Comparison of ENCODE assay signal across 8 cellular contexts in the genomic region with DNA sequence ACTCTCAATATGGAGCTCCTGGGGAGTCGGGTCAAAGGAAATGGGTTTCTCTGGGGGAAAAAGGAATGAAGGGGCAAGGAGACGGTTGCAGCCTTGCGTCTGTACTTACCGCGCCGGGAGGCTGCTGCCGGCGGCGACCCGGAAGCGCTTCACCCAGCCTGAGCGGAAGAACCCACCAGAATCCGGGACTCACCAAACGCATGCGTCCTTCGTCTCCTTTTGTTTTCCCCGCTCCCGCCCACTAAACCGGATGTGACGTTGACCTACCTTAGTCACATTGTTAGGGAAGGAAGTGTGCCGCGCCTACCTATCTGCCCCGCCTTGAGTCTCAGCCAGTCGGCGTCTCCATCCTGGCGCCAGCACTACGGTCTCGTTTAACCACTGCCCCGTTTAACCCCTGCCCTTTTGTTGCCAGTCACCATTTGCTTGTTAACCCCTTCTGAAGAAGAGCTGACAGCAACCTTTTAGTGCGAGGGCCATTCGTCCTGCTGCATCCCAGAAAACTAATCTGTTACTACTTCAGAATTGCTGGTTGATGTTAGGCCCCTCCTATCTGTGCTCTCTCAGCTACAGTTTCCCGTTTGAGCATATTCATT. TPM values are rescaled to one million over a fixed set of nuclear protein-coding genes. Genes with fewer than 3 reads are reported as not detected.
DNase-seq lines count a peak whose midpoint lies in the region; ATAC-seq and TF ChIP-seq lines count a peak whose summit lies in the region.

ANAPC15 (minus strand) TSS at position 155 of the 596 bp plus-strand sequence. CDS start 1,419 bp downstream, outside the sequence.

- POLR2A ChIA-PET in AG04450 (lab: Yijun Ruan, JAX), result interaction anchor here (0.7 to 2.0 kb wide), 10 partner anchors 10 to 125 kb away, joined by 3 to 12 read pairs (median 4); partner anchors contain the start of gene INPPL1

- in situ Hi-C loops in GM18951 (cut with MboI; ENCODE audit: low sequenced_read_pairs, unreplicated experiment), result no loop called here

- ATAC-seq in HG03196 (IDR thresholded peaks at IDR 0.05; ENCODE audit: unreplicated experiment), result peak; percentile 70

- peak; percentile 95 for TF ChIP-seq POLR2A in GM18951 (IDR thresholded peaks at IDR 0.05; ENCODE audit: extremely low read depth, insufficient read depth, insufficient read length)

- DNase-seq in AG04450 (ENCODE audit: low read depth, low spot score), result peak; percentile 97
- peak; percentile 99 for DNase-seq in NCI-H345 (lab: John Stamatoyannopoulos, UW)
- DNase-seq in activated CD4-positive, CD25-positive, alpha-beta regulatory T cell (lab: John Stamatoyannopoulos, UW), result peak; percentile 93 to 98 (median 94)
- DNase-seq in central memory CD4-positive, alpha-beta T cell, result peak; percentile 99
- peak; percentile 99 for DNase-seq in iris pigment epithelial cell (ENCODE audit: low read depth)
- peak; percentile 99 for DNase-seq in stimulated activated CD4-positive, alpha-beta T cell treated with anti-CD3 and anti-CD28 coated beads, Interleukin-12 subunit alpha, Interleukin-12 subunit beta, amount 100 ng/mL, for 24 hours (ENCODE audit: low read depth in 2 of 2)

- no peaks in the 10 kb centered on the region for H3K27me3 ChIP-seq in AG04450 (ENCODE audit: control insufficient read depth, insufficient read depth, low read length)

- H3K4me3 ChIP-seq in AG04450 (ENCODE audit: low read depth, low read length), result peak within 1 kb of the TSS; percentile 87

- peak within 1 kb of the TSS; percentile 99 for H3K27ac ChIP-seq in AG04450 (ENCODE audit: low read depth, low read length)

- CTCF ChIA-PET in AG04450 (lab: Charles Lee), result interaction anchor here (0.7 to 1.7 kb wide), 4 partner anchors 31 to 319 kb away, joined by 3 to 12 read pairs (median 3); no protein-coding TSS in a partner anchor

- no peaks in the 10 kb centered on the region for H3K9me3 ChIP-seq in AG04450 (ENCODE audit: control insufficient read depth, insufficient read depth, low read length)

- no peak for TF ChIP-seq CTCF in AG04450 (IDR thresholded peaks at IDR 0.05; ENCODE audit: low read depth, low read length)

RNA-seq across cellular contexts. Expression of gene ANAPC15, which starts in this region (rescaled TPM):
- 45.7 and 54.5 TPM in 2 replicates for polyA plus RNA-seq in AG04450 (2011; rRNA removed)
- polyA minus RNA-seq in AG04450 (2011; rRNA and poly(A)+ RNA removed), result 36.4 and 43.1 TPM in 2 replicates

Comparison
In these comparisons a context has a peak if more than half of its experiments do, and no peak if none do; other contexts are left out.
1. Peak in every context shown above with its lines: DNase-seq, ATAC-seq, H3K4me3 ChIP-seq and H3K27ac ChIP-seq.